Comparison of ENCODE assay signal across 18 cellular contexts in genomic region chr2:131140581-131140980, GRCh38.
"Had no signal": no experiment of that assay in that cellular context is flagged by ENCODE, and none has a peak within 500 bp of the region (broad histone marks: within the 10 kb centered on the region; RNA-seq: fewer than 3 reads in every experiment).

No MANE protein-coding gene starts in this region.

- H3K9me3 ChIP-seq: gastroesophageal sphincter, lower lobe of right lung, transverse colon had no signal

- H3K27ac Mint-ChIP-seq: activated T-helper 1 cell treated with anti-CD3 and anti-CD28 coated beads, Interleukin-12 subunit alpha, Interleukin-12 subunit beta, Interleukin-2, Interleukin-4 antibody, amounts not matched to agents 30 ng/mL and 10 ng/mL and 1 ng/mL, durations not matched to agents 14 hours and 24 hours and 36 hours; nephron; stimulated activated naive CD8-positive, alpha-beta T cell treated with anti-CD3 and anti-CD28 coated beads, Interleukin-15, Interleukin-2, amounts not matched to agents 100 ng/mL and 50 ng/mL, for 24 hours had no signal

- H3K4me3 ChIP-seq: coronary artery, gastroesophageal sphincter, lower lobe of right lung, transverse colon had no signal

- H3K4me1 Mint-ChIP-seq: nephron had no signal

- H3K27ac ChIP-seq: brain microvascular endothelial cell, coronary artery, gastroesophageal sphincter, lower lobe of right lung, transverse colon, VCaP had no signal

- H3K27me3 ChIP-seq: brain microvascular endothelial cell, gastroesophageal sphincter, transverse colon had no signal

- H3K4me1 ChIP-seq: gastroesophageal sphincter, lower lobe of right lung, transverse colon had no signal

- H3K27me3 Mint-ChIP-seq: central memory CD8-positive, alpha-beta T cell; stimulated activated naive CD8-positive, alpha-beta T cell treated with anti-CD3 and anti-CD28 coated beads, Interleukin-15, Interleukin-2, amounts not matched to agents 100 ng/mL and 50 ng/mL, for 24 hours had no signal

- DNase-seq: activated CD4-positive, alpha-beta T cell treated with anti-CD3 and anti-CD28 coated beads, Interleukin-2, amount 50 U/mL, for 1 hour; activated CD4-positive, CD25-positive, alpha-beta regulatory T cell treated with anti-CD3 and anti-CD28 coated beads, Interleukin-2, amount 50 U/mL, for 72 hours; aorta; brain microvascular endothelial cell; immature natural killer cell; lower lobe of right lung; occipital lobe; retina; stimulated activated CD4-positive, alpha-beta T cell treated with anti-CD3 and anti-CD28 coated beads, Interleukin-2, amount 100 ng/mL, for 24 hours; T-helper 2 cell; transverse colon had no signal

- ATAC-seq: gastroesophageal sphincter, lower lobe of right lung had no signal

- H3K4me3 Mint-ChIP-seq: activated T-helper 1 cell treated with anti-CD3 and anti-CD28 coated beads, Interleukin-12 subunit alpha, Interleukin-12 subunit beta, Interleukin-2, Interleukin-4 antibody, amounts not matched to agents 30 ng/mL and 10 ng/mL and 1 ng/mL, durations not matched to agents 14 hours and 24 hours and 36 hours; central memory CD8-positive, alpha-beta T cell; immature natural killer cell; nephron; stimulated activated naive CD8-positive, alpha-beta T cell treated with anti-CD3 and anti-CD28 coated beads, Interleukin-15, Interleukin-2, amounts not matched to agents 100 ng/mL and 50 ng/mL, for 24 hours had no signal
